Comparison of ENCODE assay signal across 22 cellular contexts in genomic region chr13:21976159-21976558, GRCh38.
"Had no signal": no experiment of that assay in that cellular context is flagged by ENCODE, and none has a peak within 500 bp of the region (broad histone marks: within the 10 kb centered on the region; RNA-seq: fewer than 3 reads in every experiment).

No MANE protein-coding gene starts in this region.

- H3K9me3 ChIP-seq: esophagus squamous epithelium, gastrocnemius medialis, heart right ventricle, left lung, lower lobe of right lung had no signal

- H3K4me3 Mint-ChIP-seq: naive thymus-derived CD4-positive, alpha-beta T cell had no signal

- DNase-seq: dermis blood vessel endothelial cell; dorsolateral prefrontal cortex; effector CD4-positive, alpha-beta T cell; effector memory CD4-positive, alpha-beta T cell; erythroblast; esophagus squamous epithelium; foreskin fibroblast; foreskin melanocyte; gastrocnemius medialis; glutamatergic neuron; heart right ventricle; hippocampal formation; left cardiac atrium; left ventricle myocardium superior; lower lobe of right lung; mesenchymal stem cell; midbrain; naive thymus-derived CD4-positive, alpha-beta T cell had no signal

- H3K27me3 Mint-ChIP-seq: naive thymus-derived CD4-positive, alpha-beta T cell had no signal

- H3K4me3 ChIP-seq: coronary artery, dorsolateral prefrontal cortex, esophagus squamous epithelium, gastrocnemius medialis, heart right ventricle, left lung, lower lobe of right lung had no signal

- H3K27ac Mint-ChIP-seq: naive thymus-derived CD4-positive, alpha-beta T cell had no signal

- ATAC-seq: esophagus mucosa; gastrocnemius medialis; heart right ventricle; left cardiac atrium; left lung; left ventricle myocardium superior; lower lobe of right lung; naive thymus-derived CD4-positive, alpha-beta T cell had no signal

- H3K27ac ChIP-seq: coronary artery, dorsolateral prefrontal cortex, epithelial cell of prostate, esophagus squamous epithelium, gastrocnemius medialis, heart right ventricle, left lung, lower lobe of right lung had no signal

- H3K4me1 ChIP-seq: esophagus squamous epithelium, gastrocnemius medialis, heart right ventricle, left lung, lower lobe of right lung had no signal

- H3K36me3 ChIP-seq: esophagus squamous epithelium, gastrocnemius medialis, heart right ventricle, left lung, lower lobe of right lung had no signal

- H3K27me3 ChIP-seq: esophagus squamous epithelium, gastrocnemius medialis, heart right ventricle, left lung had no signal

- H3K36me3 Mint-ChIP-seq: naive thymus-derived CD4-positive, alpha-beta T cell had no signal

- H3K4me1 Mint-ChIP-seq: naive thymus-derived CD4-positive, alpha-beta T cell had no signal

- H3K9me3 Mint-ChIP-seq: naive thymus-derived CD4-positive, alpha-beta T cell had no signal
